Comparison of ENCODE assay signal across 29 cellular contexts in genomic region chr6:4545929-4546328, GRCh38.
"Had no signal": no experiment of that assay in that cellular context is flagged by ENCODE, and none has a peak within 500 bp of the region (broad histone marks: within the 10 kb centered on the region; RNA-seq: fewer than 3 reads in every experiment).

No MANE protein-coding gene starts in this region.

- H3K27ac ChIP-seq: brain microvascular endothelial cell, coronary artery, dorsolateral prefrontal cortex, WERI-Rb-1 had no signal

- H3K4me1 Mint-ChIP-seq: activated B cell treated with CpG ODN at 0.5 μM for 24 hours; activated T-helper 17 cell treated with anti-CD3 and anti-CD28 coated beads, Interleukin-2, amount 50 U/mL, for 72 hours; central memory CD8-positive, alpha-beta T cell; endodermal cell; T-helper 17 cell had no signal

- H3K4me3 Mint-ChIP-seq: activated B cell treated with CpG ODN at 0.5 μM for 24 hours; activated CD8-positive, alpha-beta T cell treated with anti-CD3 and anti-CD28 coated beads for 36 hours; activated naive CD8-positive, alpha-beta T cell; activated T-cell treated with anti-CD3 and anti-CD28 coated beads, Interleukin-2, amount 50 U/mL, for 4 hours; activated T-helper 17 cell treated with anti-CD3 and anti-CD28 coated beads, Interleukin-2, amount 50 U/mL, for 72 hours; central memory CD8-positive, alpha-beta T cell; dendritic cell treated with granulocyte-macrophage colony-stimulating factor and Interleukin-4, amounts not matched to agents 40 ng/mL and 50 ng/mL, for 4 days; endodermal cell; T-helper 17 cell; T-helper 2 cell treated with Interferon-gamma antibody and Interleukin-4, amounts not matched to agents 5 μg/mL and 100 μg/mL, for 36 hours had no signal

- H3K27ac Mint-ChIP-seq: activated B cell treated with CpG ODN at 0.5 μM for 24 hours; activated CD8-positive, alpha-beta T cell treated with anti-CD3 and anti-CD28 coated beads for 36 hours; activated naive CD8-positive, alpha-beta T cell; activated T-helper 17 cell treated with anti-CD3 and anti-CD28 coated beads, Interleukin-2, amount 50 U/mL, for 72 hours; dendritic cell treated with granulocyte-macrophage colony-stimulating factor and Interleukin-4, amounts not matched to agents 40 ng/mL and 50 ng/mL, for 4 days; endodermal cell; T-helper 17 cell; T-helper 2 cell treated with Interferon-gamma antibody and Interleukin-4, amounts not matched to agents 5 μg/mL and 100 μg/mL, for 36 hours had no signal

- H3K27me3 Mint-ChIP-seq: activated T-helper 17 cell treated with anti-CD3 and anti-CD28 coated beads, Interleukin-2, amount 50 U/mL, for 72 hours had no signal

- H3K27me3 ChIP-seq: brain microvascular endothelial cell, dorsolateral prefrontal cortex had no signal

- H3K4me3 ChIP-seq: coronary artery, dorsolateral prefrontal cortex had no signal

- H3K9me3 Mint-ChIP-seq: activated CD8-positive, alpha-beta T cell treated with anti-CD3 and anti-CD28 coated beads for 36 hours; activated T-helper 17 cell treated with anti-CD3 and anti-CD28 coated beads, Interleukin-2, amount 50 U/mL, for 72 hours; central memory CD8-positive, alpha-beta T cell; dendritic cell treated with granulocyte-macrophage colony-stimulating factor and Interleukin-4, amounts not matched to agents 40 ng/mL and 50 ng/mL, for 4 days; endodermal cell; T-helper 2 cell treated with Interferon-gamma antibody and Interleukin-4, amounts not matched to agents 5 μg/mL and 100 μg/mL, for 36 hours had no signal

- H3K36me3 ChIP-seq: brain microvascular endothelial cell, WERI-Rb-1 had no signal

- DNase-seq: activated B cell treated with CpG ODN at 0.5 μM for 24 hours; activated CD4-positive, alpha-beta T cell treated with anti-CD3 and anti-CD28 coated beads for 48 hours; activated CD4-positive, alpha-beta T cell treated with anti-CD3 and anti-CD28 coated beads, Interleukin-2, amount 50 U/mL, for 1 hour; activated CD4-positive, alpha-beta T cell treated with anti-CD3 and anti-CD28 coated beads, Interleukin-2, amount 50 U/mL, for 48 hours; activated CD8-positive, alpha-beta memory T cell treated with anti-CD3 and anti-CD28 coated beads for 24 hours; activated CD8-positive, alpha-beta T cell treated with anti-CD3 and anti-CD28 coated beads for 36 hours; activated effector memory CD4-positive, alpha-beta T cell treated with Interleukin-2 at 50 U/mL for 16 hours; activated gamma-delta T cell treated with Interleukin-2 at 50 U/mL for 16 hours; activated naive CD4-positive, alpha-beta T cell treated with anti-CD3 and anti-CD28 coated beads, Interleukin-2, amount 50 U/mL, for 16 hours; activated naive CD4-positive, alpha-beta T cell treated with Interleukin-2 at 50 U/mL for 16 hours; activated T-cell treated with anti-CD3 and anti-CD28 coated beads, Interleukin-2, amount 50 U/mL, for 4 hours; amniotic stem cell; brain microvascular endothelial cell; dorsolateral prefrontal cortex; effector memory CD4-positive, alpha-beta T cell; endodermal cell; foreskin fibroblast; T-helper 1 cell; T-helper 17 cell; T1000; WERI-Rb-1 had no signal

- ATAC-seq: activated CD4-positive, CD25-positive, alpha-beta regulatory T cell treated with anti-CD3 and anti-CD28 coated beads, Interleukin-2, amount 50 U/mL, for 24 hours; activated CD8-positive, alpha-beta T cell treated with anti-CD3 and anti-CD28 coated beads for 36 hours; activated T-cell treated with anti-CD3 and anti-CD28 coated beads, Interleukin-2, amount 50 U/mL, for 4 hours; activated T-helper 17 cell treated with anti-CD3 and anti-CD28 coated beads, Interleukin-2, amount 50 U/mL, for 72 hours; esophagus mucosa; T-helper 17 cell had no signal
